In genomic region chr17:79774561-79774975, GRCh38 we compare ENCODE assay signal across 30 cellular contexts. TPM values are rescaled to one million over a fixed set of nuclear protein-coding genes. Genes with fewer than 3 reads are reported as not detected.
DNase-seq lines count a peak whose midpoint lies in the region; ATAC-seq, FAIRE-seq and TF ChIP-seq lines count a peak whose summit lies in the region.
"Had no signal": no experiment of that assay in that cellular context is flagged by ENCODE, and none has a peak within 500 bp of the region (broad histone marks: within the 10 kb centered on the region; RNA-seq: fewer than 3 reads in every experiment).

No MANE protein-coding gene starts in this region.

- H3K18ac ChIP-seq in H1 (ENCODE audit: extremely low read depth, low read length) (0 out of 2 replicates have a peak overlapping the region, but pooled peaks have one; percentile 9), neuronal stem cell (ENCODE audit: low read length) (peak overlapping the region; percentile 15)

- peaks cover 65 to 81% of the 10 kb centered on the region in 2 donors for H3K27me3 Mint-ChIP-seq in effector memory CD8-positive, alpha-beta T cell

- no peak overlapping the region for H3K27ac ChIP-seq in HepG2 (ENCODE audit: extremely low read length, insufficient read depth, low read length)
- H3K27ac ChIP-seq in right lobe of liver, result no peak overlapping the region
- H3K27ac ChIP-seq in H1 (ENCODE audit: low read depth, low read length), result no peak overlapping the region
- H3K27ac ChIP-seq in neuronal stem cell (replicated peaks; ENCODE audit: low read length), result no peak overlapping the region
- H3K27ac ChIP-seq in testis, result no peak overlapping the region
- H3K27ac ChIP-seq: 22Rv1, Peyer's patch had no signal

- TF ChIP-seq CTCF in HepG2 (CRISPR knock-in tag; IDR thresholded peaks at IDR 0.05) (peak; percentile 32; the same call in 1 of the 2 replicates), right lobe of liver (IDR thresholded peaks at IDR 0.05) (no peak), H1 (IDR thresholded peaks at IDR 0.05; ENCODE audit: control extremely low read depth in 1 of 3, insufficient read depth in 1 of 3, low read depth in 1 of 3, low read length in 3 of 3) (no peak), testis (IDR thresholded peaks at IDR 0.05) (no peak)

- TF ChIP-seq EP300 in HepG2 (IDR thresholded peaks at IDR 0.05; ENCODE audit: low read depth in 2 of 2, low read length in 2 of 2), result peak in 1 of 2 experiments; percentile 0; a peak in 1 of 4 replicates
- no peak for TF ChIP-seq EP300 in HepG2 (CRISPR knock-in tag; IDR thresholded peaks at IDR 0.05; ENCODE audit: borderline replicate concordance)
- TF ChIP-seq EP300 in H1 (IDR thresholded peaks at IDR 0.05; ENCODE audit: borderline replicate concordance in 1 of 2, low read depth in 2 of 2, low read length in 2 of 2), result no peak

- H2AFZ ChIP-seq in HepG2 (ENCODE audit: low read length), result no peak overlapping the region
- no peak overlapping the region for H2AFZ ChIP-seq in H1 (ENCODE audit: low read length)
- H2AFZ ChIP-seq in neuronal stem cell (ENCODE audit: low read length), result no peak overlapping the region

- WGBS in HepG2 (ENCODE audit: low lambda C conversion rate), result 18% methylated on average over 8 of the region's 8 CpGs
- WGBS in right lobe of liver (ENCODE audit: insufficient coverage, low coverage, low lambda C conversion rate, missing lambda C conversion rate), result 54% methylated on average over 5 of the region's 8 CpGs
- 87% methylated on average over 7 of the region's 8 CpGs; no CpG with 5 or more reads in 1 of the 2 experiments for WGBS in H1 (ENCODE audit: extremely low coverage in 1 of 2, insufficient coverage in 1 of 2, insufficient read length in 1 of 2, insufficient replicate concordance in 2 of 2, low coverage in 1 of 2, low lambda C conversion rate in 2 of 2, missing lambda C conversion rate in 1 of 2), 2 experiments
- no CpG with 5 or more reads among the region's 8 CpGs for WGBS in neuronal stem cell (ENCODE audit: extremely low coverage in 2 of 2, insufficient read length in 2 of 2, insufficient replicate concordance in 1 of 2), 2 donors
- WGBS in testis, 2 donors, result 61 to 75% methylated on average over 8 of the region's 8 CpGs

- H3K4me3 ChIP-seq in HepG2 (replicated peaks in 1 of 3; ENCODE audit: insufficient read depth in 1 of 3, low read depth in 2 of 3, low read length in 3 of 3), result peak overlapping the region in 2 of 3 experiments; percentile 24 to 38; a peak in 4 of 6 replicates
- H3K4me3 ChIP-seq in right lobe of liver, result no peak overlapping the region
- no peak overlapping the region for H3K4me3 ChIP-seq in H1 (ENCODE audit: extremely low read depth in 1 of 4, insufficient read depth in 2 of 4, low read depth in 3 of 4, low read length in 4 of 4)
- H3K4me3 ChIP-seq in neuronal stem cell (ENCODE audit: low read length in 2 of 2), result no peak overlapping the region
- no peak overlapping the region for H3K4me3 ChIP-seq in testis
- H3K4me3 ChIP-seq: GM12878, Peyer's patch had no signal

- POLR2A ChIA-PET in HepG2 (lab: Yijun Ruan, JAX) (interaction anchor here (1.5 to 1.9 kb wide), 4 partner anchors 15 to 219 kb away, joined by 4 to 12 read pairs (median 6); partner anchors contain the start of gene CBX8), H1 (lab: Charles Lee; ENCODE audit: partially characterized antibody) (interaction anchor here (1.1 to 5.2 kb wide), 2 partner anchors 12 to 15 kb away, joined by 4 to 33 read pairs; no protein-coding TSS in a partner anchor)

- H3K9ac ChIP-seq in HepG2 (ENCODE audit: insufficient read depth, low read depth, low read length), result peak overlapping the region; percentile 15
- no peak overlapping the region for H3K9ac ChIP-seq in H1 (replicated peaks in 1 of 4; ENCODE audit: extremely low read depth in 1 of 4, low read depth in 3 of 4, low read length in 3 of 4)
- no peak overlapping the region for H3K9ac ChIP-seq in neuronal stem cell (ENCODE audit: low read depth, low read length, poor library complexity)

- H3K23ac ChIP-seq in H1 (ENCODE audit: insufficient read length) (no peak overlapping the region), neuronal stem cell (ENCODE audit: low read depth, low read length, poor library complexity) (no peak overlapping the region)

- no peak for FAIRE-seq in HepG2 (lab: Jason Lieb, UNC)
- no peak for FAIRE-seq in H1 (lab: Jason Lieb, UNC)
- FAIRE-seq: GM12878 had no signal

- H3K4ac ChIP-seq in H1 (replicated peaks; ENCODE audit: insufficient read length, low read depth, low read length) (no peak overlapping the region), neuronal stem cell (ENCODE audit: low read length) (no peak overlapping the region)

- H4K91ac ChIP-seq in H1 (replicated peaks; ENCODE audit: insufficient read length, low read length) (no peak overlapping the region), neuronal stem cell (ENCODE audit: low read depth, low read length, poor library complexity) (no peak overlapping the region)

- H3K9me3 ChIP-seq in HepG2 (ENCODE audit: low read length) (no peaks in the 10 kb centered on the region), right lobe of liver (no peaks in the 10 kb centered on the region), H1 (ENCODE audit: insufficient read depth in 2 of 2, low read depth in 1 of 2, low read length in 1 of 2) (no peaks in the 10 kb centered on the region), neuronal stem cell (replicated peaks in 1 of 2; ENCODE audit: control insufficient read depth in 2 of 2, insufficient read depth in 1 of 2, low read depth in 1 of 2, low read length in 2 of 2) (no peaks in the 10 kb centered on the region), testis (no peaks in the 10 kb centered on the region)
- H3K9me3 ChIP-seq: BE2C, Peyer's patch had no signal

- H2AK5ac ChIP-seq in H1 (ENCODE audit: low read depth, low read length) (no peak overlapping the region), neuronal stem cell (ENCODE audit: low read depth, low read length) (no peak overlapping the region)

- H3K36me3 Mint-ChIP-seq in effector memory CD8-positive, alpha-beta T cell (ENCODE audit: insufficient read depth), result peaks cover 12% of the 10 kb centered on the region
- H3K36me3 Mint-ChIP-seq: CD8-positive, alpha-beta memory T cell had no signal

- 0 out of 2 replicates have a peak overlapping the region, but pooled peaks have one; percentile 35 for H2BK12ac ChIP-seq in H1 (ENCODE audit: low read depth, low read length)
- no peak overlapping the region for H2BK12ac ChIP-seq in neuronal stem cell (ENCODE audit: low read length)

- no peaks in the 10 kb centered on the region for H3K9me3 Mint-ChIP-seq in effector memory CD8-positive, alpha-beta T cell

- no peak overlapping the region for H2BK20ac ChIP-seq in H1 (ENCODE audit: low read length)

- H2BK15ac ChIP-seq in H1 (ENCODE audit: low read length), result 0 out of 2 replicates have a peak overlapping the region, but pooled peaks have one; percentile 0
- no peak overlapping the region for H2BK15ac ChIP-seq in neuronal stem cell (ENCODE audit: low read length)

- no peak overlapping the region for H2BK5ac ChIP-seq in H1 (ENCODE audit: low read depth, low read length)
- no peak overlapping the region for H2BK5ac ChIP-seq in neuronal stem cell (ENCODE audit: low read length)

- H3K27me3 ChIP-seq in HepG2 (ENCODE audit: control insufficient read depth in 1 of 2, insufficient read depth in 2 of 2, low read length in 2 of 2) (peaks cover 5 to 19% of the 10 kb centered on the region in 2 experiments; a peak in 3 of 5 replicates), right lobe of liver (peaks cover 0 to 39% of the 10 kb centered on the region in 2 donors), H1 (replicated peaks in 1 of 4; ENCODE audit: control insufficient read depth in 3 of 4, extremely low read depth in 1 of 4, insufficient read depth in 3 of 4, low read length in 3 of 4) (no peaks in the 10 kb centered on the region; a peak in 2 of 7 replicates), neuronal stem cell (ENCODE audit: control insufficient read depth in 3 of 3, insufficient read depth in 3 of 3, low read depth in 1 of 3, low read length in 3 of 3) (no peaks in the 10 kb centered on the region), testis (no peaks in the 10 kb centered on the region)
- H3K27me3 ChIP-seq: BE2C had no signal

- no peak overlapping the region for H4K8ac ChIP-seq in H1 (ENCODE audit: extremely low read depth, insufficient read depth, low read length)
- no peak overlapping the region for H4K8ac ChIP-seq in neuronal stem cell (ENCODE audit: low read depth, low read length)

- DNase-seq in HepG2 (ENCODE audit: low spot score) (peak; percentile 47), right lobe of liver (no peak), H1 (ENCODE audit: low read depth in 1 of 2, low spot score in 2 of 2) (no peak), neuronal stem cell (ENCODE audit: low spot score) (no peak), testis (no peak)
- DNase-seq in effector memory CD8-positive, alpha-beta T cell, result no peak
- DNase-seq: ACHN; BE2C; CD8-positive, alpha-beta memory T cell; DMS 273 treated with DMSO at 0.1 percent for 48 hours; DMS79; EL; GDM1; GOT3; KBM-7; NCI-H1105; NCI-H1436 treated with DMSO at 0.1 percent for 48 hours; NCI-H187 treated with DMSO at 0.1 percent for 48 hours; NCI-H2227 treated with DMSO at 0.1 percent for 48 hours; NCI-H510A; NCI-H69; SHP77 treated with DMSO at 0.1 percent for 48 hours had no signal

- in situ Hi-C loops in HepG2 (cut with HindIII; ENCODE audit: extremely low pct_ligation_motif_present, low pct_unique_long_range_greater_than_20kb), result no loop called here

- peaks cover 5 to 11% of the 10 kb centered on the region in 2 donors for H3K4me1 Mint-ChIP-seq in effector memory CD8-positive, alpha-beta T cell (ENCODE audit: low read depth in 2 of 2)

- TF ChIP-seq RAD21 in HepG2 (CRISPR knock-in tag; IDR thresholded peaks at IDR 0.05), result no peak
- no peak for TF ChIP-seq RAD21 in H1 (IDR thresholded peaks at IDR 0.05 in 1 of 2, conservative IDR thresholded peaks at IDR 0.05 in 1 of 2; ENCODE audit: low read depth in 2 of 2, low read length in 2 of 2)

- intact Hi-C loops in HepG2 (cut with micrococcal nuclease; ENCODE audit: unreplicated experiment) (no loop called here), right lobe of liver (cut with DNase I) (no loop called here), testis (cut with DNase I; ENCODE audit: low total_unique reads) (no loop called here)

- TF ChIP-seq POLR2A in HepG2 (IDR thresholded peaks at IDR 0.05; ENCODE audit: insufficient read depth in 1 of 2, low read depth in 2 of 2, low read length in 2 of 2) (no peak), right lobe of liver (IDR thresholded peaks at IDR 0.05) (no peak), H1 (IDR thresholded peaks at IDR 0.05; ENCODE audit: control extremely low read depth in 1 of 2, low read depth in 2 of 2, low read length in 2 of 2) (no peak), testis (IDR thresholded peaks at IDR 0.05) (no peak)

- peaks cover 12% of the 10 kb centered on the region for H3K79me2 ChIP-seq in HepG2 (ENCODE audit: insufficient read depth, low read length)
- H3K79me2 ChIP-seq in H1 (ENCODE audit: control insufficient read depth in 1 of 2, insufficient read depth in 2 of 2, low read length in 2 of 2), result peaks cover 0 to 8% of the 10 kb centered on the region in 2 experiments; a peak in 2 of 4 replicates

- H3K4me2 ChIP-seq in HepG2 (ENCODE audit: low read depth, low read length), result peak overlapping the region; percentile 92
- H3K4me2 ChIP-seq in H1 (ENCODE audit: insufficient read depth in 1 of 2, low read depth in 2 of 2, low read length in 2 of 2), result no peak overlapping the region
- no peak overlapping the region for H3K4me2 ChIP-seq in neuronal stem cell (ENCODE audit: insufficient read depth, low read length, poor library complexity, severe bottlenecking)

- peaks cover 4% of the 10 kb centered on the region for H3K79me1 ChIP-seq in H1 (ENCODE audit: low read depth, low read length)
- peaks cover 2% of the 10 kb centered on the region for H3K79me1 ChIP-seq in neuronal stem cell (ENCODE audit: low read depth, low read length)

- H4K20me1 ChIP-seq in HepG2 (ENCODE audit: insufficient read depth, low read length), result peaks cover 9% of the 10 kb centered on the region; the same call in 1 of the 2 replicates
- H4K20me1 ChIP-seq in H1 (replicated peaks in 1 of 2; ENCODE audit: control insufficient read depth in 1 of 2, insufficient read depth in 2 of 2, low read length in 2 of 2), result peaks cover 4 to 6% of the 10 kb centered on the region in 2 experiments

- no TSS peak for BruUV-seq in HepG2 (replicated peaks; lab: Mats Ljungman, UMichigan)

- H3K56ac ChIP-seq in H1 (replicated peaks; ENCODE audit: insufficient read length, low read depth, low read length), result no peak overlapping the region

- H2BK120ac ChIP-seq in H1 (replicated peaks; ENCODE audit: low read depth, low read length) (no peak overlapping the region), neuronal stem cell (ENCODE audit: low read depth, low read length) (no peak overlapping the region)

- no peak overlapping the region for H3K27ac Mint-ChIP-seq in effector memory CD8-positive, alpha-beta T cell
- H3K27ac Mint-ChIP-seq: CD14-positive monocyte had no signal

- H3K23me2 ChIP-seq in H1 (ENCODE audit: low read depth, low read length), result peaks cover 10% of the 10 kb centered on the region

- ATAC-seq in HepG2 (peak; percentile 62), right lobe of liver (no peak), HG03196 (IDR thresholded peaks at IDR 0.05; ENCODE audit: unreplicated experiment) (no peak)
- no peak for ATAC-seq in effector memory CD8-positive, alpha-beta T cell (replicated peaks)
- ATAC-seq: GM12878 had no signal

- H3K4me1 ChIP-seq in HepG2 (ENCODE audit: insufficient read depth, low read length), result peaks cover 65% of the 10 kb centered on the region
- peaks cover 0 to 25% (median 0%) of the 10 kb centered on the region in 4 donors for H3K4me1 ChIP-seq in right lobe of liver
- peaks cover 4 to 14% (median 13%) of the 10 kb centered on the region in 4 experiments for H3K4me1 ChIP-seq in H1 (replicated peaks in 1 of 4; ENCODE audit: control insufficient read depth in 3 of 4, insufficient read depth in 4 of 4, low read length in 3 of 4)
- peaks cover 9 to 14% of the 10 kb centered on the region in 2 donors for H3K4me1 ChIP-seq in neuronal stem cell (ENCODE audit: control insufficient read depth in 2 of 2, insufficient read depth in 1 of 2, low read depth in 1 of 2, low read length in 2 of 2)
- peaks cover 4% of the 10 kb centered on the region for H3K4me1 ChIP-seq in testis

- H3K4me3 Mint-ChIP-seq in effector memory CD8-positive, alpha-beta T cell, result no peak overlapping the region
- H3K4me3 Mint-ChIP-seq: CD8-positive, alpha-beta memory T cell had no signal

- H3K36me3 ChIP-seq in HepG2 (replicated peaks in 1 of 2; ENCODE audit: control insufficient read depth in 1 of 2, insufficient read depth in 2 of 2, low read length in 2 of 2) (peaks cover 0 to 1% of the 10 kb centered on the region in 2 experiments; a peak in 2 of 5 replicates), right lobe of liver (no peaks in the 10 kb centered on the region), H1 (ENCODE audit: control insufficient read depth in 2 of 4, insufficient read depth in 4 of 4, low read length in 3 of 4) (peaks cover under 1 to 3% (median under 1%) of the 10 kb centered on the region in 4 experiments; a peak in 6 of 8 replicates), neuronal stem cell (replicated peaks in 1 of 2; ENCODE audit: control insufficient read depth in 2 of 2, insufficient read depth in 2 of 2, low read length in 2 of 2) (peaks cover 2 to 7% of the 10 kb centered on the region in 2 donors), testis (ENCODE audit: low read depth, missing control alignments) (no peaks in the 10 kb centered on the region)
- H3K36me3 ChIP-seq: Peyer's patch had no signal

- H4K5ac ChIP-seq in H1 (ENCODE audit: insufficient read length, low read depth, low read length), result no peak overlapping the region

- CTCF ChIA-PET in HepG2 (lab: Yijun Ruan, JAX; ENCODE audit: low intra/inter-chr PET ratio, low total read pairs), result no interaction called here
- CTCF ChIA-PET in H1 (lab: Charles Lee; ENCODE audit: partially characterized antibody), result interaction anchor here (0.9 to 5.9 kb wide), 10 partner anchors 8 to 60 kb away, joined by 3 to 90 read pairs (median 5); no protein-coding TSS in a partner anchor

- no peak overlapping the region for H3K14ac ChIP-seq in H1 (ENCODE audit: insufficient read length)
- H3K14ac ChIP-seq in neuronal stem cell (ENCODE audit: low read length), result no peak overlapping the region

RNA-seq across cellular contexts. Expression of gene CBX2, which starts 3.4 kb away (rescaled TPM):
- 13.0 and 14.5 TPM in 2 replicates for total RNA-seq in HepG2 (2016; rRNA removed; fragmentation: Illumina TruSeq; extraction: Trizol)
- 6.8 and 7.5 TPM in 2 replicates for total RNA-seq in HepG2 (2016; cell fraction: cytosol; rRNA removed; fragmentation: Illumina TruSeq; extraction: Trizol; ENCODE audit: low read depth)
- 11.8 and 15.7 TPM in 2 replicates for total RNA-seq in HepG2 (2016; cell fraction: insoluble cytoplasmic fraction; rRNA removed; fragmentation: Illumina TruSeq; extraction: Trizol)
- 9.1 and 10.9 TPM in 2 replicates for total RNA-seq in HepG2 (2016; cell fraction: membrane; rRNA removed; fragmentation: Illumina TruSeq; extraction: Trizol)
- total RNA-seq in HepG2 (2016; cell fraction: nucleus; rRNA removed; fragmentation: Illumina TruSeq; extraction: Trizol), result 11.8 and 14.3 TPM in 2 replicates
- polyA plus RNA-seq in HepG2 (2011; rRNA removed), result 31.1 and 40.2 TPM in 2 replicates
- polyA plus RNA-seq in HepG2 (2011; cell fraction: cytosol; rRNA removed), result 25.9 and 34.2 TPM in 2 replicates
- polyA plus RNA-seq in HepG2 (2011; cell fraction: nucleus; rRNA removed), result 90.7 and 95.7 TPM in 2 replicates
- polyA plus RNA-seq in HepG2 (2012), result 41.2 and 46.2 TPM in 2 replicates
- 4.2 and 5.6 TPM in 2 replicates for polyA plus RNA-seq in HepG2 (2016; cell fraction: cytosol; fragmentation: Illumina TruSeq; extraction: Trizol; ENCODE audit: low read depth)
- 9.1 and 12.0 TPM in 2 replicates for polyA plus RNA-seq in HepG2 (2016; cell fraction: insoluble cytoplasmic fraction; fragmentation: Illumina TruSeq; extraction: Trizol; ENCODE audit: low read depth)
- 3.9 and 6.0 TPM in 2 replicates for polyA plus RNA-seq in HepG2 (2016; cell fraction: membrane; fragmentation: Illumina TruSeq; extraction: Trizol; ENCODE audit: low read depth)
- polyA plus RNA-seq in HepG2 (2016; cell fraction: nucleus; fragmentation: Illumina TruSeq; extraction: Trizol; ENCODE audit: insufficient read depth, low read depth), result 18.6 and 21.1 TPM in 2 replicates
- 42.9 and 69.2 TPM in 2 replicates for polyA minus RNA-seq in HepG2 (2011; rRNA and poly(A)+ RNA removed; ENCODE audit: low replicate concordance)
- 31.2 and 31.6 TPM in 2 replicates for polyA minus RNA-seq in HepG2 (2011; cell fraction: cytosol; rRNA and poly(A)+ RNA removed)
- polyA minus RNA-seq in HepG2 (2011; cell fraction: nucleus; rRNA and poly(A)+ RNA removed), result 17.8 and 22.4 TPM in 2 replicates
- 1 to 10 TPM in 3 of 6 experiments, under 1 TPM in 3; 0.33 to 3.5 (median 1.1) TPM for total RNA-seq in right lobe of liver
- 83.9 and 85.9 TPM in 2 replicates for total RNA-seq in H1 (2021; fragmentation: NEBNext Ultra II Directional; extraction: Animal tissue kit (Norgen Biotek cat#: 25700))
- 64.3 and 86.5 TPM in 2 replicates for polyA plus RNA-seq in H1 (2011; rRNA removed)
- polyA plus RNA-seq in H1 (2011; cell fraction: cytosol; rRNA removed), result 76.8 TPM
- 109 TPM for polyA plus RNA-seq in H1 (2011; cell fraction: nucleus; rRNA removed)
- 48.6 to 73.4 TPM (median 65.8 TPM) in 4 replicates for polyA plus RNA-seq in H1 (2012, experiment 1 of 2)
- 53.8 TPM for polyA plus RNA-seq in H1 (2012, experiment 2 of 2)
- 40.5 TPM for polyA plus RNA-seq in H1 (2013, experiment 1 of 2)
- polyA plus RNA-seq in H1 (2013, experiment 2 of 2), result 39.5 TPM
- 45.5 and 56.4 TPM in 2 replicates for polyA minus RNA-seq in H1 (2011; rRNA and poly(A)+ RNA removed)
- 70.0 TPM for polyA minus RNA-seq in H1 (2011; cell fraction: cytosol; rRNA and poly(A)+ RNA removed)
- 61.7 TPM for polyA minus RNA-seq in H1 (2011; cell fraction: nucleus; rRNA and poly(A)+ RNA removed)
- 72.5 TPM for polyA plus RNA-seq in neuronal stem cell (2013, experiment 1 of 2)
- 70.8 TPM for polyA plus RNA-seq in neuronal stem cell (2013, experiment 2 of 2)
- 10 to 100 TPM; 27.1 to 30.7 TPM for total RNA-seq in testis
- 19.4 TPM for polyA plus RNA-seq in testis (ENCODE audit: insufficient read depth, low read depth, low replicate concordance)

RNA-seq across cellular contexts. Expression of gene CBX8, which starts 22.3 kb away (rescaled TPM):
- total RNA-seq in HepG2 (2016; rRNA removed; fragmentation: Illumina TruSeq; extraction: Trizol) (12.0 and 12.6 TPM in 2 replicates), right lobe of liver (1 to 10 TPM; 1.2 to 4.7 (median 2.0) TPM), testis (10 to 100 TPM; 13.9 to 22.4 TPM)
- total RNA-seq in HepG2 (2016; cell fraction: cytosol; rRNA removed; fragmentation: Illumina TruSeq; extraction: Trizol; ENCODE audit: low read depth), result 1.3 and 2.4 TPM in 2 replicates
- total RNA-seq in HepG2 (2016; cell fraction: insoluble cytoplasmic fraction; rRNA removed; fragmentation: Illumina TruSeq; extraction: Trizol), result 12.8 and 13.5 TPM in 2 replicates
- total RNA-seq in HepG2 (2016; cell fraction: membrane; rRNA removed; fragmentation: Illumina TruSeq; extraction: Trizol), result 4.8 and 5.6 TPM in 2 replicates
- 5.7 and 8.6 TPM in 2 replicates for total RNA-seq in HepG2 (2016; cell fraction: nucleus; rRNA removed; fragmentation: Illumina TruSeq; extraction: Trizol)
- polyA plus RNA-seq in HepG2 (2011; rRNA removed) (0.34 and 0.76 TPM in 2 replicates), H1 (2011; rRNA removed) (0.09 and 0.31 TPM in 2 replicates), testis (ENCODE audit: insufficient read depth, low read depth, low replicate concordance) (13.8 TPM)
- 0.72 and 0.99 TPM in 2 replicates for polyA plus RNA-seq in HepG2 (2011; cell fraction: cytosol; rRNA removed)
- polyA plus RNA-seq in HepG2 (2011; cell fraction: nucleus; rRNA removed), result 3.4 and 5.0 TPM in 2 replicates
- 7.4 and 7.7 TPM in 2 replicates for polyA plus RNA-seq in HepG2 (2012)
- 0.54 and 0.80 TPM in 2 replicates for polyA plus RNA-seq in HepG2 (2016; cell fraction: cytosol; fragmentation: Illumina TruSeq; extraction: Trizol; ENCODE audit: low read depth)
- polyA plus RNA-seq in HepG2 (2016; cell fraction: insoluble cytoplasmic fraction; fragmentation: Illumina TruSeq; extraction: Trizol; ENCODE audit: low read depth), result 10.9 and 11.0 TPM in 2 replicates
- 1.4 TPM in 2 replicates for polyA plus RNA-seq in HepG2 (2016; cell fraction: membrane; fragmentation: Illumina TruSeq; extraction: Trizol; ENCODE audit: low read depth)
- polyA plus RNA-seq in HepG2 (2016; cell fraction: nucleus; fragmentation: Illumina TruSeq; extraction: Trizol; ENCODE audit: insufficient read depth, low read depth), result 15.7 and 18.7 TPM in 2 replicates
- 1.2 and 1.6 TPM in 2 replicates for polyA minus RNA-seq in HepG2 (2011; rRNA and poly(A)+ RNA removed; ENCODE audit: low replicate concordance)
- polyA minus RNA-seq in HepG2 (2011; cell fraction: cytosol; rRNA and poly(A)+ RNA removed), result 1.8 and 1.9 TPM in 2 replicates
- 0.77 and 0.87 TPM in 2 replicates for polyA minus RNA-seq in HepG2 (2011; cell fraction: nucleus; rRNA and poly(A)+ RNA removed)
- total RNA-seq in H1 (2021; fragmentation: NEBNext Ultra II Directional; extraction: Animal tissue kit (Norgen Biotek cat#: 25700)), result 1.5 and 2.1 TPM in 2 replicates
- 0.28 TPM for polyA plus RNA-seq in H1 (2011; cell fraction: cytosol; rRNA removed)
- polyA plus RNA-seq in H1 (2011; cell fraction: nucleus; rRNA removed), result 0.33 TPM
- 0.50 to 1.6 TPM (median 1.2 TPM) in 4 replicates for polyA plus RNA-seq in H1 (2012, experiment 1 of 2)
- polyA plus RNA-seq in H1 (2012, experiment 2 of 2), result 1.0 TPM
- polyA plus RNA-seq in H1 (2013, experiment 1 of 2), result 0.30 TPM
- 0.55 TPM for polyA plus RNA-seq in H1 (2013, experiment 2 of 2)
- polyA minus RNA-seq in H1 (2011; rRNA and poly(A)+ RNA removed), result 0.13 TPM in 1 of 2 replicates, not detected in the other
- 0.29 TPM for polyA minus RNA-seq in H1 (2011; cell fraction: cytosol; rRNA and poly(A)+ RNA removed)
- 0.30 TPM for polyA minus RNA-seq in H1 (2011; cell fraction: nucleus; rRNA and poly(A)+ RNA removed)
- 5.5 TPM for polyA plus RNA-seq in neuronal stem cell (2013, experiment 1 of 2)
- 5.0 TPM for polyA plus RNA-seq in neuronal stem cell (2013, experiment 2 of 2)

RNA-seq across cellular contexts. Expression of gene ENPP7, which starts 43.8 kb away (rescaled TPM):
- 0.76 and 2.2 TPM in 2 replicates for total RNA-seq in HepG2 (2016; rRNA removed; fragmentation: Illumina TruSeq; extraction: Trizol)
- 0.30 TPM in 1 of 2 replicates, not detected in the other for total RNA-seq in HepG2 (2016; cell fraction: cytosol; rRNA removed; fragmentation: Illumina TruSeq; extraction: Trizol; ENCODE audit: low read depth)
- 0.54 and 2.3 TPM in 2 replicates for total RNA-seq in HepG2 (2016; cell fraction: insoluble cytoplasmic fraction; rRNA removed; fragmentation: Illumina TruSeq; extraction: Trizol)
- 0.28 and 0.41 TPM in 2 replicates for total RNA-seq in HepG2 (2016; cell fraction: membrane; rRNA removed; fragmentation: Illumina TruSeq; extraction: Trizol)
- total RNA-seq in HepG2 (2016; cell fraction: nucleus; rRNA removed; fragmentation: Illumina TruSeq; extraction: Trizol), result 3.2 and 3.4 TPM in 2 replicates
- polyA plus RNA-seq in HepG2 (2011; rRNA removed), result 1.1 and 2.2 TPM in 2 replicates
- polyA plus RNA-seq in HepG2 (2011; cell fraction: cytosol; rRNA removed), result 1.2 and 1.3 TPM in 2 replicates
- polyA plus RNA-seq in HepG2 (2011; cell fraction: nucleus; rRNA removed), result 5.5 and 5.6 TPM in 2 replicates
- polyA plus RNA-seq in HepG2 (2012), result 1.7 and 2.5 TPM in 2 replicates
- 0.20 and 0.24 TPM in 2 replicates for polyA plus RNA-seq in HepG2 (2016; cell fraction: cytosol; fragmentation: Illumina TruSeq; extraction: Trizol; ENCODE audit: low read depth)
- 0.19 and 0.36 TPM in 2 replicates for polyA plus RNA-seq in HepG2 (2016; cell fraction: insoluble cytoplasmic fraction; fragmentation: Illumina TruSeq; extraction: Trizol; ENCODE audit: low read depth)
- 0.15 and 0.29 TPM in 2 replicates for polyA plus RNA-seq in HepG2 (2016; cell fraction: membrane; fragmentation: Illumina TruSeq; extraction: Trizol; ENCODE audit: low read depth)
- polyA plus RNA-seq in HepG2 (2016; cell fraction: nucleus; fragmentation: Illumina TruSeq; extraction: Trizol; ENCODE audit: insufficient read depth, low read depth), result 1.4 and 2.3 TPM in 2 replicates
- polyA minus RNA-seq in HepG2 (2011; rRNA and poly(A)+ RNA removed; ENCODE audit: low replicate concordance), result 6.6 TPM in 1 of 2 replicates, not detected in the other
- polyA minus RNA-seq in HepG2 (2011; cell fraction: cytosol; rRNA and poly(A)+ RNA removed), result 0.79 and 1.1 TPM in 2 replicates
- polyA minus RNA-seq in HepG2 (2011; cell fraction: nucleus; rRNA and poly(A)+ RNA removed), result 10.6 and 12.7 TPM in 2 replicates
- 10 to 100 TPM in 4 of 6 experiments, 1 to 10 TPM in 2; 3.4 to 43.2 (median 17.8) TPM for total RNA-seq in right lobe of liver
- total RNA-seq in H1 (2021; fragmentation: NEBNext Ultra II Directional; extraction: Animal tissue kit (Norgen Biotek cat#: 25700)), result not detected in 2 replicates
- polyA plus RNA-seq in H1 (2011; rRNA removed), result not detected in 2 replicates
- polyA plus RNA-seq in H1 (2011; cell fraction: cytosol; rRNA removed), result not detected
- not detected for polyA plus RNA-seq in H1 (2011; cell fraction: nucleus; rRNA removed)
- not detected in 4 replicates for polyA plus RNA-seq in H1 (2012, experiment 1 of 2)
- not detected for polyA plus RNA-seq in H1 (2012, experiment 2 of 2)
- not detected for polyA plus RNA-seq in H1 (2013, experiment 1 of 2)
- polyA plus RNA-seq in H1 (2013, experiment 2 of 2), result not detected
- polyA minus RNA-seq in H1 (2011; rRNA and poly(A)+ RNA removed), result not detected in 2 replicates
- polyA minus RNA-seq in H1 (2011; cell fraction: cytosol; rRNA and poly(A)+ RNA removed), result not detected
- not detected for polyA minus RNA-seq in H1 (2011; cell fraction: nucleus; rRNA and poly(A)+ RNA removed)
- not detected for polyA plus RNA-seq in neuronal stem cell (2013, experiment 1 of 2)
- not detected for polyA plus RNA-seq in neuronal stem cell (2013, experiment 2 of 2)
- under 1 TPM; 0.12 to 0.24 TPM for total RNA-seq in testis
- polyA plus RNA-seq in testis (ENCODE audit: insufficient read depth, low read depth, low replicate concordance), result not detected
- total RNA-seq: HT1080, LHCN-M2, MCF 10A had no signal
- polyA plus RNA-seq: CD14-positive monocyte had no signal

Comparison
In these comparisons a context has a peak if more than half of its experiments do, and no peak if none do; other contexts are left out.
1. H3K4me3 ChIP-seq: peak in HepG2 (2 of 3); none in right lobe of liver (0 of 3), H1 (0 of 4), neuronal stem cell (0 of 2) and testis (0 of 2).
2. Of the 41 proteins assayed by ChIP-seq in both HepG2 and H1: peak only in HepG2: ATF2, CBX5, CTCF, MAX and RXRA; only in H1: none; in both: none; in neither: 35; mixed calls (peak in some experiments, not most) for 1.